Comparison of ENCODE assay signal across 20 cellular contexts in genomic region chr6:32083812-32084768, GRCh38. TPM values are rescaled to one million over a fixed set of nuclear protein-coding genes. Genes with fewer than 3 reads are reported as not detected.
DNase-seq lines count a peak whose midpoint lies in the region; ATAC-seq and TF ChIP-seq lines count a peak whose summit lies in the region.
"Had no signal": no experiment of that assay in that cellular context is flagged by ENCODE, and none has a peak within 500 bp of the region (broad histone marks: within the 10 kb centered on the region; RNA-seq: fewer than 3 reads in every experiment).

No MANE protein-coding gene starts in this region.

- peaks cover 28% of the 10 kb centered on the region for H3K27me3 Mint-ChIP-seq in nephron (ENCODE audit: low read depth)

- H3K4ac ChIP-seq in IMR-90 (ENCODE audit: low read depth, low read length): no peak overlapping the region

- peak overlapping the region; percentile 87 for H2AK5ac ChIP-seq in IMR-90 (ENCODE audit: low read depth, low read length)

- in situ Hi-C loops in IMR-90 (cut with MboI; ENCODE audit: low sequenced_read_pairs): no loop called here

- ATAC-seq in IMR-90 (ENCODE audit: low read depth): no peak
- ATAC-seq: GM12878, HepG2 had no signal

- no peak overlapping the region for H2AFZ ChIP-seq in IMR-90 (replicated peaks; ENCODE audit: low read length, poor library complexity)

- no peak overlapping the region for H3K18ac ChIP-seq in IMR-90 (ENCODE audit: low read depth, low read length)

- H3K36me3 ChIP-seq in IMR-90 (ENCODE audit: control insufficient read depth, insufficient read depth, low read length) (no peaks in the 10 kb centered on the region), ascending aorta (peaks cover 0 to 6% of the 10 kb centered on the region in 2 donors), suprapubic skin (peaks cover 5% of the 10 kb centered on the region)

- no peak overlapping the region for H3K56ac ChIP-seq in IMR-90 (ENCODE audit: extremely low read depth, insufficient read depth, low read length)

- H4K20me1 ChIP-seq in IMR-90 (ENCODE audit: insufficient read depth, low read length): peaks cover 7% of the 10 kb centered on the region

- no peak overlapping the region for H4K5ac ChIP-seq in IMR-90 (ENCODE audit: low read depth, low read length)

- TF ChIP-seq CTCF in IMR-90 (conservative IDR thresholded peaks at IDR 0.05; ENCODE audit: low read depth, low read length): no peak
- no peak for TF ChIP-seq CTCF in ascending aorta (IDR thresholded peaks at IDR 0.05)
- no peak for TF ChIP-seq CTCF in nephron (IDR thresholded peaks at IDR 0.05; ENCODE audit: unreplicated experiment in 3 of 3)
- TF ChIP-seq CTCF in suprapubic skin (IDR thresholded peaks at IDR 0.05): no peak

- H3K9ac ChIP-seq in IMR-90 (ENCODE audit: low read depth, low read length): no peak overlapping the region

- no peak overlapping the region for H4K91ac ChIP-seq in IMR-90 (ENCODE audit: insufficient read depth, low read depth, low read length)

- no peak overlapping the region; the same call in 2 of the 3 replicates for H2BK15ac ChIP-seq in IMR-90 (ENCODE audit: low read depth, low read length)

- 88% methylated on average over 9 of the region's 22 CpGs; no CpG with 5 or more reads in 1 of the 2 experiments for WGBS in IMR-90 (ENCODE audit: extremely low coverage in 2 of 2, insufficient read length in 1 of 2), 2 experiments
- WGBS in suprapubic skin: 93% methylated on average over 22 of the region's 22 CpGs

- H2AK9ac ChIP-seq in IMR-90 (replicated peaks; ENCODE audit: low read depth, low read length, poor library complexity): no peak overlapping the region

- H3K9me3 ChIP-seq in IMR-90 (ENCODE audit: control insufficient read depth, insufficient read depth, low read length) (no peaks in the 10 kb centered on the region), ascending aorta (no peaks in the 10 kb centered on the region), suprapubic skin (no peaks in the 10 kb centered on the region)

- dilution Hi-C loops in IMR-90 (cut with HindIII; ENCODE audit: low sequenced_read_pairs, unreplicated experiment): no loop called here

- H3K23ac ChIP-seq in IMR-90 (ENCODE audit: low read depth, low read length): no peak overlapping the region

- H3K9me1 ChIP-seq in IMR-90 (ENCODE audit: insufficient read depth, low read length): peaks cover 24% of the 10 kb centered on the region

- H3K4me1 Mint-ChIP-seq in nephron: peaks cover 49% of the 10 kb centered on the region
- H3K4me1 Mint-ChIP-seq: CD14-positive monocyte had no signal

- H3K14ac ChIP-seq in IMR-90 (replicated peaks; ENCODE audit: low read depth, low read length): no peak overlapping the region

- no peaks in the 10 kb centered on the region for H3K79me1 ChIP-seq in IMR-90 (ENCODE audit: low read depth in 1 of 2, low read length in 2 of 2)

- no peak overlapping the region; the same call in 1 of the 2 replicates for H2BK20ac ChIP-seq in IMR-90 (ENCODE audit: low read depth, low read length)

- TF ChIP-seq EP300 in suprapubic skin (IDR thresholded peaks at IDR 0.05): no peak

- intact Hi-C loops in IMR-90 (cut with micrococcal nuclease) (no loop called here), ascending aorta (cut with DNase I) (no loop called here)

- H3K27ac ChIP-seq in IMR-90 (ENCODE audit: insufficient read depth, low read length): no peak overlapping the region
- H3K27ac ChIP-seq in ascending aorta: peak overlapping the region; percentile 69 to 82
- H3K27ac ChIP-seq in suprapubic skin: peak overlapping the region; percentile 78

- peak overlapping the region in 2 of 3 experiments; percentile 54 to 79 for H3K27ac Mint-ChIP-seq in nephron
- H3K27ac Mint-ChIP-seq: CD14-positive monocyte had no signal

- POLR2A ChIA-PET in IMR-90 (lab: Charles Lee; ENCODE audit: unreplicated experiment): no interaction called here

- H3K4me3 ChIP-seq in IMR-90 (ENCODE audit: insufficient read depth, low read depth, low read length): no peak overlapping the region
- no peak overlapping the region for H3K4me3 ChIP-seq in ascending aorta
- no peak overlapping the region for H3K4me3 ChIP-seq in suprapubic skin
- H3K4me3 ChIP-seq: GM12878 had no signal

- no peaks in the 10 kb centered on the region for H3K9me3 Mint-ChIP-seq in nephron

- peaks cover 39% of the 10 kb centered on the region for H3K27me3 ChIP-seq in IMR-90 (ENCODE audit: control insufficient read depth, insufficient read depth, low read length)
- no peaks in the 10 kb centered on the region for H3K27me3 ChIP-seq in ascending aorta
- no peaks in the 10 kb centered on the region for H3K27me3 ChIP-seq in suprapubic skin

- no peak overlapping the region for H4K8ac ChIP-seq in IMR-90 (ENCODE audit: low read depth in 2 of 2, low read length in 2 of 2)

- no peak overlapping the region for H3K4me2 ChIP-seq in IMR-90 (ENCODE audit: low read depth, low read length)

- no peaks in the 10 kb centered on the region for H3K36me3 Mint-ChIP-seq in nephron (ENCODE audit: low read depth)
- H3K36me3 Mint-ChIP-seq: CD14-positive monocyte had no signal

- H3K4me1 ChIP-seq in IMR-90 (ENCODE audit: control insufficient read depth, insufficient read depth, low read length): peaks cover 31% of the 10 kb centered on the region
- H3K4me1 ChIP-seq in ascending aorta: peaks cover 11 to 36% of the 10 kb centered on the region in 2 donors
- H3K4me1 ChIP-seq in suprapubic skin: peaks cover 51% of the 10 kb centered on the region

- H2BK5ac ChIP-seq in IMR-90 (ENCODE audit: low read depth, low read length, poor library complexity, severe bottlenecking): no peak overlapping the region

- BruUV-seq in IMR-90 (replicated peaks; lab: Mats Ljungman, UMichigan): no TSS peak

- DNase-seq in IMR-90: no peak
- DNase-seq in ascending aorta (ENCODE audit: low spot score in 2 of 2): no peak
- DNase-seq in suprapubic skin (ENCODE audit: low spot score in 2 of 2): peak in 1 of 2 donors; percentile 59
- no peak for DNase-seq in activated gamma-delta T cell treated with Interleukin-2 at 50 U/mL for 16 hours
- DNase-seq in NCI-H524 (lab: John Stamatoyannopoulos, UW): no peak
- DNase-seq in Kasumi-1 (lab: John Stamatoyannopoulos, UW): no peak
- DNase-seq: COR-L47, DMS153, HCEC 1CT, MV-4-11, NCI-H1436, NCI-H2081 treated with DMSO at 0.1 percent for 48 hours, NCI-H2227 treated with DMSO at 0.1 percent for 48 hours, NCI-H526, SHP77 had no signal

- TF ChIP-seq POLR2A in IMR-90 (IDR thresholded peaks at IDR 0.05; ENCODE audit: low read depth, low read length) (no peak), suprapubic skin (IDR thresholded peaks at IDR 0.05) (no peak)

- TF ChIP-seq RAD21 in IMR-90 (IDR thresholded peaks at IDR 0.05; ENCODE audit: low read length): no peak

- H2BK120ac ChIP-seq in IMR-90 (ENCODE audit: low read depth, low read length): no peak overlapping the region

- no peak overlapping the region for H3K4me3 Mint-ChIP-seq in nephron

- CTCF ChIA-PET in IMR-90 (lab: Yijun Ruan, JAX): interaction anchor here (0.6 kb wide), 1 partner anchor 144 kb away, joined by 3 read pairs; no protein-coding TSS in a partner anchor

TF ChIP-seq in IMR-90, 13 proteins besides CTCF, POLR2A, EP300 and RAD21:
- TF ChIP-seq RCOR1 (IDR thresholded peaks at IDR 0.05; ENCODE audit: insufficient replicate concordance, low read length): no peak
- no peak for TF ChIP-seq BHLHE40 (IDR thresholded peaks at IDR 0.05; ENCODE audit: low read depth, low read length)
- TF ChIP-seq FOS (IDR thresholded peaks at IDR 0.05; ENCODE audit: low read depth, low read length): no peak
- no peak for TF ChIP-seq MAFK (IDR thresholded peaks at IDR 0.05; ENCODE audit: low read depth, low read length)
- no peak for TF ChIP-seq MAZ (IDR thresholded peaks at IDR 0.05; ENCODE audit: borderline replicate concordance, low read depth, low read length)
- TF ChIP-seq CEBPB (IDR thresholded peaks at IDR 0.05; ENCODE audit: low read depth, low read length): no peak
- TF ChIP-seq CHD1 (IDR thresholded peaks at IDR 0.05; ENCODE audit: low read depth, low read length): no peak
- TF ChIP-seq RFX5 (IDR thresholded peaks at IDR 0.05; ENCODE audit: low read depth, low read length): no peak
- no peak for TF ChIP-seq MXI1 (IDR thresholded peaks at IDR 0.05; ENCODE audit: borderline replicate concordance, low read depth, low read length)
TF ChIP-seq in IMR-90: peak in this region for 0.

RNA-seq across cellular contexts. Expression of gene TNXB, which starts 25.0 kb away (rescaled TPM):
- total RNA-seq in IMR-90 (2012; rRNA removed) (under 0.01 TPM in 1 of 2 replicates, not detected in the other), ascending aorta (493 TPM), suprapubic skin (10 to 100 TPM; 25.7 to 52.5 (median 40.2) TPM)
- polyA plus RNA-seq in IMR-90 (2012; rRNA removed): 0.05 and 0.42 TPM in 2 replicates
- 0.05 and 0.15 TPM in 2 replicates for polyA plus RNA-seq in IMR-90 (2012; cell fraction: cytosol; rRNA removed)
- 1.1 and 1.4 TPM in 2 replicates for polyA plus RNA-seq in IMR-90 (2012; cell fraction: nucleus; rRNA removed; ENCODE audit: low replicate concordance)
- polyA plus RNA-seq: CD14-positive monocyte had no signal

RNA-seq across cellular contexts. Expression of gene ATF6B, which starts 44.0 kb away (rescaled TPM):
- total RNA-seq in IMR-90 (2012; rRNA removed) (5.3 and 7.9 TPM in 2 replicates), ascending aorta (123 TPM), suprapubic skin (100 to 1,000 TPM in 1 of 4 donors, 10 to 100 TPM in 3; 55.8 to 161 (median 74.0) TPM)
- 62.6 and 69.6 TPM in 2 replicates for polyA plus RNA-seq in IMR-90 (2012; rRNA removed)
- polyA plus RNA-seq in IMR-90 (2012; cell fraction: cytosol; rRNA removed): 53.8 and 64.7 TPM in 2 replicates
- 85.2 and 131 TPM in 2 replicates for polyA plus RNA-seq in IMR-90 (2012; cell fraction: nucleus; rRNA removed; ENCODE audit: low replicate concordance)

RNA-seq across cellular contexts. Expression of gene CYP21A2, which starts 45.9 kb away (rescaled TPM):
- not detected in 2 replicates for total RNA-seq in IMR-90 (2012; rRNA removed)
- polyA plus RNA-seq in IMR-90 (2012; rRNA removed): 0.03 and 0.10 TPM in 2 replicates
- polyA plus RNA-seq in IMR-90 (2012; cell fraction: cytosol; rRNA removed): 0.05 and 0.09 TPM in 2 replicates
- polyA plus RNA-seq in IMR-90 (2012; cell fraction: nucleus; rRNA removed; ENCODE audit: low replicate concordance): 0.68 and 1.3 TPM in 2 replicates
- total RNA-seq in ascending aorta: 14.0 TPM
- total RNA-seq in suprapubic skin: 1 to 10 TPM in 1 of 4 donors, under 1 TPM in 1, not detected in 2; 0.39 to 2.3 TPM
- total RNA-seq: LHCN-M2 had no signal
- polyA plus RNA-seq: CD14-positive monocyte had no signal

RNA-seq across cellular contexts. Expression of gene FKBPL, which starts 46.0 kb away (rescaled TPM):
- total RNA-seq in IMR-90 (2012; rRNA removed) (5.8 and 5.9 TPM in 2 replicates), ascending aorta (not detected), suprapubic skin (10 to 100 TPM in 1 of 4 donors, 1 to 10 TPM in 3; 3.5 to 10.6 (median 5.6) TPM)
- 3.4 and 3.6 TPM in 2 replicates for polyA plus RNA-seq in IMR-90 (2012; rRNA removed)
- polyA plus RNA-seq in IMR-90 (2012; cell fraction: cytosol; rRNA removed): 2.6 and 3.3 TPM in 2 replicates
- polyA plus RNA-seq in IMR-90 (2012; cell fraction: nucleus; rRNA removed; ENCODE audit: low replicate concordance): 1.2 and 1.6 TPM in 2 replicates

Comparison
In these comparisons a context has a peak if more than half of its experiments do, and no peak if none do; other contexts are left out.
1. RNA of gene TNXB, which starts 25.0 kb away (total RNA-seq): 493 TPM in ascending aorta (single experiment) and 25.7 to 52.5 TPM in suprapubic skin; under 0.01 TPM in IMR-90; every median in the first group is over 10 times any median in the second.